ENCODE assay signal across 14 cellular contexts in the genomic region with DNA sequence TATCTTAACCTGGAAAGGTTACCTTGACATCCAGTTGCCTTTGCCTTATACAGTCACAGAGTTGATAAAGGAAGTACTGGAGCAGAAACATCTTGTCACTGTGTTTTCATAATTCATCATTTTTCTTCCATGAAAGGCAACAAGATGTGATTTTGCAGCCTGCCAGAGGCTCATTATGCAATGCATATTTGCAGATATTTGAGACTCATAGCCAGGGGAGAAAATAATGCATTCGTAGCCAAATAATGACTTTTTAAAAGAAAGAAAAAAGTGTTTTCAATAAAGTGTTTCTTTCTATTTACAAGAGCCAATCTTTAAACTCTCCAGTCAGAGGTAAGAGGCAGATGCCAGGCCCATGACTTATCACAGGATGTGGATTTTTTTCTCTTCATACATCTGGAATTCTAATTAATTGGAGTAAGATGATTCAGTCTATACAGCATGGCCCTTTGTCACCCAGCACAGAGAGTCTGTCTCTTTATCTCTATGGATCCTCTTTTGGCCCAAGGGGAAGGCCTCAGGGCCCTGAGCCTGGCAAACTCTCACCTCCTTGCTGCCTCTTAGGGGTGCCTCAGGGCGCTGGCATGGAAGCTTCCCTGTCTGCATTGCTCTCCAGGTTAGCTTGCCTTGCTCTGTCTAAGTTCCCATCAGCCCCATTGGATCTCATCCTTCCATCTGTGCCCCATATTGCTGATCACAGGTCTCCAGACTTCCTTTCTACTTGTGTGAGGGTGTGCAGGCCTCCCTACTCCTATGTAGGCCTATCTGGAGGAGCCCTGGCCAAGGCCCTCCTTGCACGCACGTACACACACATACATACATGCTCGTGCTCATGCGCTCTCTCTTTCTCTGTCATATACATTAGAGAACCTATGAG.
DNase-seq lines count a peak whose midpoint lies in the region; ATAC-seq, FAIRE-seq and TF ChIP-seq lines count a peak whose summit lies in the region.
"Had no signal": no experiment of that assay in that cellular context is flagged by ENCODE, and none has a peak within 500 bp of the region (broad histone marks: within the 10 kb centered on the region; RNA-seq: fewer than 3 reads in every experiment).

No MANE protein-coding gene starts in this region.

- no peaks in the 10 kb centered on the region for H3K9me3 ChIP-seq in keratinocyte (ENCODE audit: control insufficient read depth, low read depth, low read length)
- H3K9me3 ChIP-seq: A549 had no signal

- H3K4me3 ChIP-seq in coronary artery, result no peak overlapping the region
- H3K4me3 ChIP-seq in keratinocyte (ENCODE audit: control insufficient read depth in 2 of 3, extremely low read depth in 1 of 3, insufficient read depth in 2 of 3, low read depth in 1 of 3, low read length in 3 of 3), result peak overlapping the region in 2 of 3 experiments; percentile 24 to 27
- H3K4me3 ChIP-seq: A549, hepatocyte had no signal

- H3K4me1 ChIP-seq in keratinocyte (ENCODE audit: control insufficient read depth, extremely low read depth, insufficient read depth, low read length), result peaks cover 40% of the 10 kb centered on the region
- H3K4me1 ChIP-seq: A549 had no signal

- peak; percentile 87 for FAIRE-seq in keratinocyte (lab: Jason Lieb, UNC)
- FAIRE-seq: A549 had no signal

- peak overlapping the region; percentile 35 for H2AFZ ChIP-seq in keratinocyte (ENCODE audit: control insufficient read depth, low read length)
- H2AFZ ChIP-seq: hepatocyte had no signal

- H3K36me3 ChIP-seq in keratinocyte (ENCODE audit: control insufficient read depth in 2 of 2, extremely low read depth in 1 of 2, insufficient read depth in 2 of 2, low read length in 2 of 2), result no peaks in the 10 kb centered on the region

- dilution Hi-C loops in keratinocyte (cut with MboI; ENCODE audit: extremely low pct_ligation_motif_present, low sequenced_read_pairs), result no loop called here

- intact Hi-C loops in Right ventricle myocardium inferior (cut with DNase I) (no loop called here), cardiac septum (cut with DNase I) (no loop called here)

- peak overlapping the region; percentile 62 for H3K4me2 ChIP-seq in keratinocyte (ENCODE audit: control insufficient read depth, extremely low read depth, insufficient read depth, low read depth, low read length)
- H3K4me2 ChIP-seq: A549, hepatocyte had no signal

- H3K27me3 ChIP-seq in keratinocyte (ENCODE audit: control insufficient read depth, extremely low read depth, insufficient read depth, low read length), result no peaks in the 10 kb centered on the region
- H3K27me3 ChIP-seq: hepatocyte had no signal

- no peak for DNase-seq in Right ventricle myocardium inferior (ENCODE audit: missing footprints)
- no peak for DNase-seq in cardiac septum (ENCODE audit: low spot score)
- DNase-seq in coronary artery (ENCODE audit: low spot score), result peak; percentile 46
- DNase-seq in keratinocyte (ENCODE audit: low read depth, low spot score), result no peak
- no peak for DNase-seq in NCI-H69 (lab: John Stamatoyannopoulos, UW)
- DNase-seq: activated CD4-positive, alpha-beta T cell treated with anti-CD3 and anti-CD28 coated beads, Interleukin-2, amount 10 ng/mL, durations not matched to agents 7 days and 5 days; naive B cell; NCI-H187 treated with DMSO at 0.1 percent for 48 hours; RPMI8226 had no signal

- peak overlapping the region; percentile 69 to 80 for H3K27ac ChIP-seq in coronary artery
- H3K27ac ChIP-seq in keratinocyte (ENCODE audit: control insufficient read depth, insufficient read depth, low read length), result peak overlapping the region; percentile 64
- H3K27ac ChIP-seq: A549, hepatocyte had no signal

- TF ChIP-seq CTCF in coronary artery (IDR thresholded peaks at IDR 0.05) (no peak), keratinocyte (optimal IDR thresholded peaks at IDR 0.05 in 1 of 3, IDR thresholded peaks at IDR 0.05 in 1 of 3, conservative IDR thresholded peaks at IDR 0.05 in 1 of 3; ENCODE audit: extremely low read depth in 1 of 3, insufficient read depth in 2 of 3, low read length in 3 of 3) (no peak)

- no peaks in the 10 kb centered on the region for H3K79me2 ChIP-seq in keratinocyte (ENCODE audit: control insufficient read depth, insufficient read depth, low read length)
- H3K79me2 ChIP-seq: hepatocyte had no signal

- peak overlapping the region; percentile 29 for H3K9ac ChIP-seq in keratinocyte (ENCODE audit: control insufficient read depth, extremely low read depth, insufficient read depth, low read length)

- no peaks in the 10 kb centered on the region for H4K20me1 ChIP-seq in keratinocyte (ENCODE audit: control insufficient read depth, extremely low read depth, insufficient read depth, low read length)

- H3K9me1 ChIP-seq in keratinocyte (ENCODE audit: control insufficient read depth, extremely low read depth, insufficient read depth, low read length), result peaks cover 4% of the 10 kb centered on the region

- peak; percentile 21 for ATAC-seq in Right ventricle myocardium inferior
- no peak for ATAC-seq in HG02763 (IDR thresholded peaks at IDR 0.05; ENCODE audit: unreplicated experiment)
- ATAC-seq in GM21360 (IDR thresholded peaks at IDR 0.05; ENCODE audit: unreplicated experiment), result no peak
- no peak for ATAC-seq in HG02852 (IDR thresholded peaks at IDR 0.05; ENCODE audit: unreplicated experiment)
- ATAC-seq: A549 had no signal
